20 cellular contexts compared by ENCODE assay signal in the genomic region with DNA sequence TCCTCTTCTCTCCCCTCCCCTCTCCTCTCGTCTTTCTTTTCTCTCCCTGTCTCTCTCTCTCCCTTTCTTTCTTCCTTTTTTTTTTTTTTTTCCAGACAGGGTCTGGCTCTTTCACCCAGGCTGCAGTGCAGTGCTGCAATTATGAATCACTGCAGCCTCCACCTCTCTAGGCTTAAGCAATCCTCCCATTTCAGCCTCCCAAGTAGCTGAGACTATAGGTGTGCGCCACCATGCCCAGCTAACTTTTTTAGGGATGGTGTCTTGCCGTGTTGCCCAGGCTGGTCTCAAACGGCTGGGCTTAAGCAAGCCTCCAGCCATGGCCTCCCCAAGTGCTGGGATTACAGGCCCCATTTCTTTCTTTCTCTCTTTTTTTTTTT.
"Had no signal": no experiment of that assay in that cellular context is flagged by ENCODE, and none has a peak within 500 bp of the region (broad histone marks: within the 10 kb centered on the region; RNA-seq: fewer than 3 reads in every experiment).

No MANE protein-coding gene starts in this region.

- H3K27ac Mint-ChIP-seq: activated CD4-positive, alpha-beta T cell treated with anti-CD3 and anti-CD28 coated beads for 36 hours; activated naive CD4-positive, alpha-beta T cell treated with anti-CD3 and anti-CD28 coated beads for 36 hours; naive thymus-derived CD4-positive, alpha-beta T cell; neural progenitor cell; stimulated activated naive CD8-positive, alpha-beta T cell treated with anti-CD3 and anti-CD28 coated beads, Interleukin-15, Interleukin-2, amounts not matched to agents 100 ng/mL and 50 ng/mL, for 24 hours had no signal

- H3K4me3 ChIP-seq: heart right ventricle, mucosa of descending colon, neural progenitor cell, sigmoid colon, smooth muscle cell, thyroid gland had no signal

- ATAC-seq: activated CD4-positive, alpha-beta T cell treated with anti-CD3 and anti-CD28 coated beads for 36 hours; activated T-cell treated with anti-CD3 and anti-CD28 coated beads, Interleukin-2, amount 50 U/mL, for 4 hours; heart right ventricle; left cardiac atrium; mucosa of descending colon; naive thymus-derived CD4-positive, alpha-beta T cell had no signal

- H3K4me1 ChIP-seq: neural progenitor cell, sigmoid colon, thyroid gland had no signal

- H3K4me1 Mint-ChIP-seq: activated CD4-positive, alpha-beta T cell treated with anti-CD3 and anti-CD28 coated beads for 36 hours; neural progenitor cell had no signal

- H3K4me3 Mint-ChIP-seq: activated CD4-positive, alpha-beta T cell treated with anti-CD3 and anti-CD28 coated beads for 36 hours; activated naive CD4-positive, alpha-beta T cell treated with anti-CD3 and anti-CD28 coated beads for 36 hours; activated T-cell treated with anti-CD3 and anti-CD28 coated beads, Interleukin-2, amount 50 U/mL, for 4 hours; naive thymus-derived CD4-positive, alpha-beta T cell; neural progenitor cell; stimulated activated naive CD8-positive, alpha-beta T cell treated with anti-CD3 and anti-CD28 coated beads, Interleukin-15, Interleukin-2, amounts not matched to agents 100 ng/mL and 50 ng/mL, for 24 hours; WTC11 had no signal

- H3K27ac ChIP-seq: heart right ventricle, neural progenitor cell, sigmoid colon, thyroid gland had no signal

- H3K36me3 Mint-ChIP-seq: naive thymus-derived CD4-positive, alpha-beta T cell; neural progenitor cell; WTC11 had no signal

- H3K9me3 Mint-ChIP-seq: activated naive CD4-positive, alpha-beta T cell treated with anti-CD3 and anti-CD28 coated beads for 36 hours; activated T-cell treated with anti-CD3 and anti-CD28 coated beads, Interleukin-2, amount 50 U/mL, for 4 hours; naive thymus-derived CD4-positive, alpha-beta T cell; neural progenitor cell; stimulated activated naive CD8-positive, alpha-beta T cell treated with anti-CD3 and anti-CD28 coated beads, Interleukin-15, Interleukin-2, amounts not matched to agents 100 ng/mL and 50 ng/mL, for 24 hours; WTC11 had no signal

- H3K4me2 ChIP-seq: neural progenitor cell, smooth muscle cell had no signal

- H3K27me3 ChIP-seq: heart right ventricle, neural progenitor cell, sigmoid colon, thyroid gland had no signal

- H3K36me3 ChIP-seq: heart right ventricle, neural progenitor cell, sigmoid colon, thyroid gland had no signal

- H3K9me3 ChIP-seq: heart right ventricle, mucosa of descending colon, sigmoid colon, thyroid gland had no signal

- H3K27me3 Mint-ChIP-seq: activated CD4-positive, alpha-beta T cell treated with anti-CD3 and anti-CD28 coated beads for 36 hours; naive thymus-derived CD4-positive, alpha-beta T cell; stimulated activated naive CD8-positive, alpha-beta T cell treated with anti-CD3 and anti-CD28 coated beads, Interleukin-15, Interleukin-2, amounts not matched to agents 100 ng/mL and 50 ng/mL, for 24 hours had no signal

- H3K9ac ChIP-seq: neural progenitor cell had no signal

- DNase-seq: activated CD4-positive, alpha-beta T cell treated with anti-CD3 and anti-CD28 coated beads for 36 hours; activated CD4-positive, alpha-beta T cell treated with anti-CD3 and anti-CD28 coated beads, Interleukin-2, amount 50 U/mL, for 4 hours; activated CD8-positive, alpha-beta memory T cell treated with anti-CD3 and anti-CD28 coated beads for 24 hours; activated CD8-positive, alpha-beta memory T cell treated with anti-CD3 and anti-CD28 coated beads, Interleukin-2, amount 50 U/mL, for 4 hours; activated naive CD4-positive, alpha-beta T cell treated with anti-CD3 and anti-CD28 coated beads for 36 hours; activated T-cell treated with anti-CD3 and anti-CD28 coated beads, Interleukin-2, amount 50 U/mL, for 4 hours; effector CD4-positive, alpha-beta T cell; heart right ventricle; left cardiac atrium; mucosa of descending colon; naive thymus-derived CD4-positive, alpha-beta T cell; sigmoid colon; stimulated activated CD4-positive, alpha-beta T cell treated with anti-CD3 and anti-CD28 coated beads, Interleukin-2, amount 100 ng/mL, for 48 hours; substantia nigra; T-helper 9 cell; thyroid gland had no signal
